28 cellular contexts compared by ENCODE assay signal in genomic region chr16:85164838-85165516, GRCh38. TPM values are rescaled to one million over a fixed set of nuclear protein-coding genes. Genes with fewer than 3 reads are reported as not detected.
DNase-seq lines count a peak whose midpoint lies in the region; ATAC-seq and TF ChIP-seq lines count a peak whose summit lies in the region.
"Had no signal": no experiment of that assay in that cellular context is flagged by ENCODE, and none has a peak within 500 bp of the region (broad histone marks: within the 10 kb centered on the region; RNA-seq: fewer than 3 reads in every experiment).

No MANE protein-coding gene starts in this region.

- H3K4me1 Mint-ChIP-seq in neural crest cell: peaks cover 32% of the 10 kb centered on the region
- peaks cover 0 to 2% (median 2%) of the 10 kb centered on the region in 4 donors for H3K4me1 Mint-ChIP-seq in naive thymus-derived CD8-positive, alpha-beta T cell
- H3K4me1 Mint-ChIP-seq: activated B cell treated with CpG ODN at 0.5 μM for 24 hours; activated CD4-positive, alpha-beta memory T cell treated with anti-CD3 and anti-CD28 coated beads, Interleukin-2, amount 10 ng/mL, durations not matched to agents 7 days and 5 days; activated naive CD4-positive, alpha-beta T cell treated with anti-CD3 and anti-CD28 coated beads, Interleukin-2, amount 50 U/mL, for 24 hours had no signal

- no peaks in the 10 kb centered on the region for H3K9me3 Mint-ChIP-seq in neural crest cell
- H3K9me3 Mint-ChIP-seq in naive thymus-derived CD8-positive, alpha-beta T cell: no peaks in the 10 kb centered on the region
- H3K9me3 Mint-ChIP-seq: activated B cell treated with CpG ODN at 0.5 μM for 24 hours; activated CD4-positive, alpha-beta memory T cell treated with anti-CD3 and anti-CD28 coated beads, Interleukin-2, amount 10 ng/mL, durations not matched to agents 7 days and 5 days; activated naive CD4-positive, alpha-beta T cell treated with anti-CD3 and anti-CD28 coated beads, Interleukin-2, amount 50 U/mL, for 24 hours; activated T-cell treated with anti-CD3 and anti-CD28 coated beads, Interleukin-2, amount 50 U/mL, for 4 hours; endodermal cell; H9 had no signal

- no peak overlapping the region for H3K4me3 ChIP-seq in SK-N-SH (ENCODE audit: low read depth in 2 of 2, low read length in 1 of 2)
- H3K4me3 ChIP-seq in transverse colon: no peak overlapping the region
- H3K4me3 ChIP-seq: BLaER1 treated with 17β-estradiol and CSF1 and Interleukin-3, amounts not matched to agents 10 nM and 100 nM; body of pancreas; colonic mucosa; right lobe of liver; SJCRH30; upper lobe of right lung had no signal

- in situ Hi-C loops in transverse colon (cut with MboI; ENCODE audit: low pct_ligation_motif_present in 1 of 4, low pct_unique_long_range_greater_than_20kb in 1 of 4, low sequenced_read_pairs in 3 of 4): no loop called here

- no peaks in the 10 kb centered on the region for H3K9me3 ChIP-seq in SK-N-SH
- no peaks in the 10 kb centered on the region for H3K9me3 ChIP-seq in transverse colon
- H3K9me3 ChIP-seq: body of pancreas, colonic mucosa, right lobe of liver, SJCRH30, upper lobe of right lung had no signal

- no peak overlapping the region for H3K27ac Mint-ChIP-seq in neural crest cell (ENCODE audit: unreplicated experiment)
- H3K27ac Mint-ChIP-seq in naive thymus-derived CD8-positive, alpha-beta T cell: no peak overlapping the region
- H3K27ac Mint-ChIP-seq: activated B cell treated with CpG ODN at 0.5 μM for 24 hours; activated CD4-positive, alpha-beta memory T cell treated with anti-CD3 and anti-CD28 coated beads, Interleukin-2, amount 10 ng/mL, durations not matched to agents 7 days and 5 days; activated naive CD4-positive, alpha-beta T cell treated with anti-CD3 and anti-CD28 coated beads, Interleukin-2, amount 50 U/mL, for 24 hours; endodermal cell; H9 had no signal

- peaks cover 21% of the 10 kb centered on the region for H3K27me3 Mint-ChIP-seq in neural crest cell (ENCODE audit: low read depth)
- H3K27me3 Mint-ChIP-seq in naive thymus-derived CD8-positive, alpha-beta T cell: peaks cover 0 to 18% (median 8%) of the 10 kb centered on the region in 5 donors

- H3K27me3 ChIP-seq in SK-N-SH (ENCODE audit: insufficient read depth) (no peaks in the 10 kb centered on the region), foreskin keratinocyte (peaks cover 18% of the 10 kb centered on the region), transverse colon (peaks cover 27% of the 10 kb centered on the region)
- H3K27me3 ChIP-seq: body of pancreas, right lobe of liver, SJCRH30, upper lobe of right lung had no signal

- no peak overlapping the region for H3K9ac ChIP-seq in SK-N-SH
- H3K9ac ChIP-seq: BLaER1 treated with 17β-estradiol and CSF1 and Interleukin-3, amounts not matched to agents 10 nM and 100 nM had no signal

- H3K36me3 ChIP-seq in SK-N-SH (replicated peaks in 1 of 2; ENCODE audit: control insufficient read depth in 1 of 2, insufficient read depth in 2 of 2, low read length in 1 of 2) (no peaks in the 10 kb centered on the region), transverse colon (no peaks in the 10 kb centered on the region)
- H3K36me3 ChIP-seq: BLaER1 treated with 17β-estradiol and CSF1 and Interleukin-3, amounts not matched to agents 10 nM and 100 nM; colonic mucosa; right lobe of liver; SJCRH30; upper lobe of right lung had no signal

- no peak overlapping the region for H3K4me2 ChIP-seq in SK-N-SH

- no peak overlapping the region for H3K27ac ChIP-seq in SK-N-SH (ENCODE audit: low read depth in 2 of 2, low read length in 1 of 2)
- no peak overlapping the region for H3K27ac ChIP-seq in foreskin keratinocyte
- H3K27ac ChIP-seq in transverse colon: peak overlapping the region; percentile 2 to 88 (median 76)
- H3K27ac ChIP-seq: BLaER1 treated with 17β-estradiol and CSF1 and Interleukin-3, amounts not matched to agents 10 nM and 100 nM; body of pancreas; colonic mucosa; right lobe of liver; SJCRH30; upper lobe of right lung had no signal

- DNase-seq in SK-N-SH (no peak), foreskin keratinocyte (peak; percentile 50 to 52), neural crest cell (ENCODE audit: low read depth, low spot score) (no peak), transverse colon (no peak)
- DNase-seq in naive thymus-derived CD8-positive, alpha-beta T cell: no peak
- DNase-seq: activated B cell treated with CpG ODN at 0.5 μM for 24 hours; activated CD4-positive, alpha-beta memory T cell treated with anti-CD3 and anti-CD28 coated beads, Interleukin-2, amount 10 ng/mL, durations not matched to agents 7 days and 5 days; activated T-cell treated with anti-CD3 and anti-CD28 coated beads, Interleukin-2, amount 50 U/mL, for 4 hours; body of pancreas; colonic mucosa; DMS 273 treated with DMSO at 0.1 percent for 48 hours; endodermal cell; GDM1; H9; left cardiac atrium; NCI-H2171; PC-3; SJCRH30; stimulated activated naive CD4-positive, alpha-beta T cell; upper lobe of right lung had no signal

- no peak overlapping the region for H2AFZ ChIP-seq in SK-N-SH (ENCODE audit: low read depth)

- no peak for TF ChIP-seq POLR2A in transverse colon (IDR thresholded peaks at IDR 0.05)

- TF ChIP-seq CTCF in SK-N-SH (IDR thresholded peaks at IDR 0.05) (no peak), foreskin keratinocyte (conservative IDR thresholded peaks at IDR 0.05) (no peak), neural crest cell (conservative IDR thresholded peaks at IDR 0.05) (no peak), transverse colon (IDR thresholded peaks at IDR 0.05) (no peak)

- 84% methylated on average over 12 of the region's 12 CpGs for WGBS in SK-N-SH (ENCODE audit: low lambda C conversion rate)
- WGBS in transverse colon (ENCODE audit: low coverage in 1 of 2), 2 donors: 46 to 56% methylated on average over 6 to 12 of the region's 12 CpGs

- no peaks in the 10 kb centered on the region for H3K36me3 Mint-ChIP-seq in neural crest cell (ENCODE audit: low read depth)
- H3K36me3 Mint-ChIP-seq in naive thymus-derived CD8-positive, alpha-beta T cell: peaks cover 0 to 2% (median 0%) of the 10 kb centered on the region in 3 donors
- H3K36me3 Mint-ChIP-seq: activated naive CD4-positive, alpha-beta T cell treated with anti-CD3 and anti-CD28 coated beads, Interleukin-2, amount 50 U/mL, for 24 hours had no signal

- ATAC-seq in SK-N-SH treated with all-trans-retinoic acid at 6 μM for 48 hours (no peak), foreskin keratinocyte (no peak), GM19023 (IDR thresholded peaks at IDR 0.05; ENCODE audit: unreplicated experiment) (no peak), GM19452 (IDR thresholded peaks at IDR 0.05; ENCODE audit: unreplicated experiment) (no peak)
- ATAC-seq in naive thymus-derived CD8-positive, alpha-beta T cell: no peak
- ATAC-seq: activated T-cell treated with anti-CD3 and anti-CD28 coated beads, Interleukin-2, amount 50 U/mL, for 4 hours; body of pancreas; PC-3; right lobe of liver; upper lobe of right lung had no signal

- CTCF ChIA-PET in SK-N-SH (lab: Yijun Ruan, JAX): interaction anchor here (0.7 to 2.3 kb wide), 5 partner anchors 50 to 111 kb away, joined by 3 to 5 read pairs (median 3); no protein-coding TSS in a partner anchor

- peaks cover 4 to 32% of the 10 kb centered on the region in 2 experiments for H3K4me1 ChIP-seq in SK-N-SH (ENCODE audit: control insufficient read depth in 1 of 2, insufficient read depth in 2 of 2, low read depth in 1 of 2, low read length in 1 of 2)
- peaks cover 7% of the 10 kb centered on the region for H3K4me1 ChIP-seq in foreskin keratinocyte
- H3K4me1 ChIP-seq in transverse colon: peaks cover 3 to 68% (median 36%) of the 10 kb centered on the region in 4 donors

- peaks cover 14% of the 10 kb centered on the region for H3F3A ChIP-seq in SK-N-SH (replicated peaks; ENCODE audit: insufficient read depth)

- peaks cover under 1% of the 10 kb centered on the region; the same call in 1 of the 2 replicates for H3K79me2 ChIP-seq in SK-N-SH (ENCODE audit: insufficient read depth)

- no peaks in the 10 kb centered on the region for H4K20me1 ChIP-seq in SK-N-SH (ENCODE audit: insufficient read depth)

- H3K9me2 ChIP-seq in SK-N-SH: no peaks in the 10 kb centered on the region

- H3K4me3 Mint-ChIP-seq in neural crest cell: peak overlapping the region; percentile 10
- no peak overlapping the region for H3K4me3 Mint-ChIP-seq in naive thymus-derived CD8-positive, alpha-beta T cell
- H3K4me3 Mint-ChIP-seq: activated B cell treated with CpG ODN at 0.5 μM for 24 hours; activated CD4-positive, alpha-beta memory T cell treated with anti-CD3 and anti-CD28 coated beads, Interleukin-2, amount 10 ng/mL, durations not matched to agents 7 days and 5 days; activated naive CD4-positive, alpha-beta T cell treated with anti-CD3 and anti-CD28 coated beads, Interleukin-2, amount 50 U/mL, for 24 hours; activated T-cell treated with anti-CD3 and anti-CD28 coated beads, Interleukin-2, amount 50 U/mL, for 4 hours; endodermal cell had no signal

- TF ChIP-seq EP300 in SK-N-SH (IDR thresholded peaks at IDR 0.05; ENCODE audit: borderline replicate concordance in 1 of 2, low read depth in 1 of 2, low read length in 1 of 2): no peak
- TF ChIP-seq EP300 in transverse colon (IDR thresholded peaks at IDR 0.05; ENCODE audit: low read depth): no peak

- TF ChIP-seq RAD21 in SK-N-SH (IDR thresholded peaks at IDR 0.05; ENCODE audit: low read length): no peak

- POLR2A ChIA-PET in SK-N-SH (lab: Yijun Ruan, JAX): interaction anchor here (0.5 to 0.7 kb wide), 2 partner anchors 91 to 93 kb away, joined by 3 read pairs; no protein-coding TSS in a partner anchor
- POLR2A ChIA-PET in naive thymus-derived CD8-positive, alpha-beta T cell (lab: Charles Lee): no interaction called here

- intact Hi-C loops in transverse colon (cut with DNase I; ENCODE audit: low total_unique reads): no loop called here

TF ChIP-seq in SK-N-SH, 30 proteins besides CTCF, POLR2A, EP300 and RAD21:
- no peak for TF ChIP-seq TCF12 (IDR thresholded peaks at IDR 0.05)
- no peak for TF ChIP-seq USF2 (IDR thresholded peaks at IDR 0.05; ENCODE audit: borderline replicate concordance, low read depth, low read length)
- TF ChIP-seq TAF1 (IDR thresholded peaks at IDR 0.05; ENCODE audit: borderline replicate concordance, low read depth, low read length): no peak
- TF ChIP-seq YY1 (IDR thresholded peaks at IDR 0.05; ENCODE audit: low read depth): no peak

RNA-seq across cellular contexts. Expression of gene CIBAR2, which starts 52.7 kb away (rescaled TPM):
- polyA plus RNA-seq in SK-N-SH (2012; rRNA removed): 0.15 and 0.24 TPM in 2 replicates
- 0.17 and 0.23 TPM in 2 replicates for polyA plus RNA-seq in SK-N-SH (2012; cell fraction: cytosol; rRNA removed)
- polyA plus RNA-seq in SK-N-SH (2012; cell fraction: nucleus; rRNA removed): 0.39 and 0.51 TPM in 2 replicates
- total RNA-seq in foreskin keratinocyte: not detected in 2 replicates
- polyA plus RNA-seq in foreskin keratinocyte: not detected in 2 replicates
- not detected in 2 replicates for total RNA-seq in neural crest cell
- under 1 TPM in 1 of 4 donors, not detected in 3; 0.79 TPM for total RNA-seq in transverse colon
- total RNA-seq in naive thymus-derived CD8-positive, alpha-beta T cell: not detected
- polyA plus RNA-seq in naive thymus-derived CD8-positive, alpha-beta T cell: not detected
- total RNA-seq: activated B cell treated with CpG ODN at 0.5 μM for 24 hours; activated CD4-positive, alpha-beta memory T cell treated with anti-CD3 and anti-CD28 coated beads, Interleukin-2, amount 10 ng/mL, durations not matched to agents 7 days and 5 days; activated T-cell treated with anti-CD3 and anti-CD28 coated beads, Interleukin-2, amount 50 U/mL, for 4 hours; body of pancreas; endodermal cell; H9; left cardiac atrium; mononuclear cell; PC-3; right lobe of liver; T-helper 2 cell treated with Interferon-gamma antibody and Interleukin-4, amounts not matched to agents 100 ng/mL and 5 ng/mL, for 36 hours; upper lobe of right lung had no signal

Comparison
In these comparisons a context has a peak if more than half of its experiments do, and no peak if none do; other contexts are left out.
1. DNase-seq: peak in foreskin keratinocyte (2 of 2); none in SK-N-SH (single experiment), neural crest cell (single experiment), transverse colon (single experiment) and naive thymus-derived CD8-positive, alpha-beta T cell (0 of 10).
2. H3K27ac ChIP-seq: peak in transverse colon (4 of 4); none in SK-N-SH (0 of 2) and foreskin keratinocyte (single experiment).